2 cellular contexts compared by ENCODE assay signal in genomic region chr3:135163701-135164100, GRCh38.
TF ChIP-seq lines count a peak whose summit lies in the region.

No MANE protein-coding gene starts in this region.

TF ChIP-seq in liver, 16 proteins besides CTCF, POLR2A, EP300 and RAD21 (continued from another document):
- TF ChIP-seq REST (IDR thresholded peaks at IDR 0.05) (peak; percentile 37), ZBTB33 (IDR thresholded peaks at IDR 0.05) (peak; percentile 67), HNF4A (conservative IDR thresholded peaks at IDR 0.05) (peak; percentile 48 to 88), JUND (IDR thresholded peaks at IDR 0.05) (peak in 1 of 2 donors; percentile 37)
- TF ChIP-seq, protein P1, sequence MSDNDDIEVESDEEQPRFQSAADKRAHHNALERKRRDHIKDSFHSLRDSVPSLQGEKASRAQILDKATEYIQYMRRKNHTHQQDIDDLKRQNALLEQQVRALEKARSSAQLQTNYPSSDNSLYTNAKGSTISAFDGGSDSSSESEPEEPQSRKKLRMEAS (IDR thresholded peaks at IDR 0.05) = peak; percentile 71

TF ChIP-seq in HepG2, 621 proteins besides CTCF, POLR2A, EP300 and RAD21 (continued from another document):
- TF ChIP-seq ZBED4 (CRISPR knock-in tag; IDR thresholded peaks at IDR 0.05; ENCODE audit: borderline replicate concordance) = no peak
- TF ChIP-seq ZNF781 (CRISPR knock-in tag; IDR thresholded peaks at IDR 0.05; ENCODE audit: borderline replicate concordance, not compliant biosample characterization) = no peak
- no peak for TF ChIP-seq ARNTL (CRISPR knock-in tag; IDR thresholded peaks at IDR 0.05)
